In the genomic region with DNA sequence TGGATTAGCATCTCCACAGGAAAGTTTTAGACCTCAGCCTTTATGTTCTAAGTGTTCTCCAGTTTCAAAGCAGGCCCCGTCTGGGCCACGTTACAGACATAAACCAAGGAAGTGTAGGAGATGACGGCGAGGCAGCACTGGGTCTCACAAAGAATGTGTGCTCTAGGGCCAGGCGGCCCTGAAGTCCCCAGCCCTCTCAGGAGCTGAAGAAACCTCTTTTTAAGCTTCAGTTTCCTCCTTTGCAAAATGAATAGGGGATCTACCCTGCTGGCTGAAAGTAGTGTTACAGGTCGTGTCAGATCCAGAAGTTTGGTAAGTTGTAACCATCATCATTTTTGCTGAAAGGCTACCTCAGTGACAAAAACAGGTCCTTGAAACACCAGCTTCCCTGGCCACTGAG, we compare ENCODE assay signal across 9 cellular contexts.
DNase-seq lines count a peak whose midpoint lies in the region; ATAC-seq and TF ChIP-seq lines count a peak whose summit lies in the region.
"Had no signal": no experiment of that assay in that cellular context is flagged by ENCODE, and none has a peak within 500 bp of the region (broad histone marks: within the 10 kb centered on the region; RNA-seq: fewer than 3 reads in every experiment).

No MANE protein-coding gene starts in this region.

- peak; percentile 62 for ATAC-seq in HG02870 (IDR thresholded peaks at IDR 0.05; ENCODE audit: unreplicated experiment)
- ATAC-seq in activated B cell treated with CpG ODN at 0.5 μM for 24 hours (ENCODE audit: low read depth) = peak; percentile 37

- CTCF ChIA-PET in activated B cell treated with CpG ODN at 0.5 μM for 24 hours (lab: Charles Lee) = no interaction called here

- H3K36me3 ChIP-seq in testis (ENCODE audit: low read depth, missing control alignments) = no peaks in the 10 kb centered on the region

- H3K27ac Mint-ChIP-seq in activated B cell treated with CpG ODN at 0.5 μM for 24 hours (no peak overlapping the region), nephron (peak overlapping the region; percentile 43 to 88 (median 83))

- H3K4me3 Mint-ChIP-seq in activated B cell treated with CpG ODN at 0.5 μM for 24 hours (no peak overlapping the region), nephron (peak overlapping the region; percentile 11 to 84 (median 34))

- no peak overlapping the region for H3K27ac ChIP-seq in testis

- 61 to 67% methylated on average over 6 of the region's 6 CpGs for WGBS in testis, 2 donors

- in situ Hi-C loops in GM13976 (cut with MboI; ENCODE audit: low sequenced_read_pairs, unreplicated experiment) = no loop called here
- in situ Hi-C loops in ACHN (cut with HindIII; ENCODE audit: low pct_ligation_motif_present, low pct_unique_long_range_greater_than_20kb, low sequenced_read_pairs) = no loop called here

- no peaks in the 10 kb centered on the region for H3K9me3 Mint-ChIP-seq in activated B cell treated with CpG ODN at 0.5 μM for 24 hours
- H3K9me3 Mint-ChIP-seq in nephron = no peaks in the 10 kb centered on the region

- H3K4me1 Mint-ChIP-seq in activated B cell treated with CpG ODN at 0.5 μM for 24 hours = no peaks in the 10 kb centered on the region
- H3K4me1 Mint-ChIP-seq in nephron = peaks cover 73% of the 10 kb centered on the region

- intact Hi-C loops in activated B cell treated with CpG ODN at 0.5 μM for 24 hours (cut with micrococcal nuclease) (no loop called here), testis (cut with DNase I; ENCODE audit: low total_unique reads) (no loop called here)

- H3K4me3 ChIP-seq in testis = no peak overlapping the region

- H3K36me3 Mint-ChIP-seq in activated B cell treated with CpG ODN at 0.5 μM for 24 hours (ENCODE audit: low read depth) = no peaks in the 10 kb centered on the region
- H3K36me3 Mint-ChIP-seq in nephron (ENCODE audit: low read depth) = peaks cover 15% of the 10 kb centered on the region

- H3K4me1 ChIP-seq in testis = peaks cover 22% of the 10 kb centered on the region

- POLR2A ChIA-PET in activated B cell treated with CpG ODN at 0.5 μM for 24 hours (lab: Charles Lee) = no interaction called here

- no peaks in the 10 kb centered on the region for H3K27me3 ChIP-seq in testis

- H3K27me3 Mint-ChIP-seq in activated B cell treated with CpG ODN at 0.5 μM for 24 hours = peaks cover 8% of the 10 kb centered on the region
- no peaks in the 10 kb centered on the region for H3K27me3 Mint-ChIP-seq in nephron (ENCODE audit: low read depth)

- H3K9me3 ChIP-seq in testis = no peaks in the 10 kb centered on the region

- no peak for TF ChIP-seq CTCF in GM13976 (IDR thresholded peaks at IDR 0.05; ENCODE audit: borderline replicate concordance, control extremely low read depth, extremely low read depth, insufficient read depth, missing control alignments)
- TF ChIP-seq CTCF in activated B cell treated with CpG ODN at 0.5 μM for 24 hours (IDR thresholded peaks at IDR 0.05) = no peak
- TF ChIP-seq CTCF in nephron (IDR thresholded peaks at IDR 0.05; ENCODE audit: unreplicated experiment in 3 of 3) = peak in 2 of 3 experiments; percentile 24 to 29
- TF ChIP-seq CTCF in testis (IDR thresholded peaks at IDR 0.05) = peak in 1 of 3 experiments; percentile 24

- no peak for TF ChIP-seq POLR2A in testis (IDR thresholded peaks at IDR 0.05)

- peak; percentile 59 for DNase-seq in GM13976 (ENCODE audit: low spot score)
- no peak for DNase-seq in activated B cell treated with CpG ODN at 0.5 μM for 24 hours
- DNase-seq in ACHN = no peak
- no peak for DNase-seq in NCI-H128 (lab: John Stamatoyannopoulos, UW; ENCODE audit: unreplicated experiment)
- no peak for DNase-seq in testis
- DNase-seq in DMS153 treated with DMSO at 0.1 percent for 48 hours (lab: John Stamatoyannopoulos, UW; ENCODE audit: unreplicated experiment) = no peak
- DNase-seq: central memory CD4-positive, alpha-beta T cell had no signal

Comparison
In these comparisons a context has a peak if more than half of its experiments do, and no peak if none do; other contexts are left out.
1. CTCF ChIP-seq: peak in nephron (2 of 3); none in GM13976 (single experiment) and activated B cell treated with CpG ODN at 0.5 μM for 24 hours (single experiment).